Comparison of ENCODE assay signal across 11 cellular contexts in the genomic region with DNA sequence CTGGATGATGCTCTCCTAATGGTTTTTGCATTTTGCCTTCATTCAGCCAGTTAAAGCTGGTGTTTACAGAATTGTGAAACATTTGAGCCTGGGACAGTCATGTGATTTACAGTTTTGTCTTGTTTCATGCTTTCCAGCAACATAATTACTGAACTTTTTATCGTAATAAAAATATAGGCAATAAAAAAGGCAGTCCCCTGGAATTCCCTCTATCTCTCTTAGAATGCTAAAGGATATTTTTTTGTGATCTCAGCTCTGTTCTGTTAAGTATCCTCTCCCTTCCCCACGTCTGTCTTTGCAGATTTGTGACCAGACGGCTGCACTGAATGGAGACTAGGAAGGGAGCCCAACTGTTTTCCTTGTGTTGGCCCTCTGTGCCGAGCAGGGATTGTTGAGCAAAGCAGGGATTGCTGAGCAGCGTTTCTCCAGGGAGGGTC.
DNase-seq lines count a peak whose midpoint lies in the region.
"Had no signal": no experiment of that assay in that cellular context is flagged by ENCODE, and none has a peak within 500 bp of the region (broad histone marks: within the 10 kb centered on the region; RNA-seq: fewer than 3 reads in every experiment).

No MANE protein-coding gene starts in this region.

- intact Hi-C loops in CD4-positive, alpha-beta memory T cell (cut with micrococcal nuclease), result no loop called here

- H3K9me3 ChIP-seq in CD8-positive, alpha-beta memory T cell (ENCODE audit: low read length), result no peaks in the 10 kb centered on the region
- H3K9me3 ChIP-seq in CD4-positive, alpha-beta memory T cell (ENCODE audit: control insufficient read depth in 1 of 2, low read length in 2 of 2), result no peaks in the 10 kb centered on the region
- H3K9me3 ChIP-seq: SJSA1 had no signal

- H3K4me1 Mint-ChIP-seq in CD8-positive, alpha-beta memory T cell, result no peaks in the 10 kb centered on the region
- no peaks in the 10 kb centered on the region for H3K4me1 Mint-ChIP-seq in CD4-positive, alpha-beta memory T cell
- H3K4me1 Mint-ChIP-seq: naive thymus-derived CD8-positive, alpha-beta T cell had no signal

- H3K27me3 Mint-ChIP-seq in CD8-positive, alpha-beta memory T cell, result peaks cover 0 to 10% of the 10 kb centered on the region in 2 donors
- no peaks in the 10 kb centered on the region for H3K27me3 Mint-ChIP-seq in CD4-positive, alpha-beta memory T cell
- H3K27me3 Mint-ChIP-seq: naive thymus-derived CD8-positive, alpha-beta T cell had no signal

- H3K27ac ChIP-seq in caudate nucleus (ENCODE audit: low read depth, low read length), result peak overlapping the region; percentile 29
- no peak overlapping the region for H3K27ac ChIP-seq in CD8-positive, alpha-beta memory T cell (ENCODE audit: low read depth, low read length)
- no peak overlapping the region for H3K27ac ChIP-seq in CD4-positive, alpha-beta memory T cell (ENCODE audit: low read depth, low read length)
- H3K27ac ChIP-seq: SJSA1 had no signal

- POLR2A ChIA-PET in CD8-positive, alpha-beta memory T cell (lab: Charles Lee), result no interaction called here
- POLR2A ChIA-PET in CD4-positive, alpha-beta memory T cell (lab: Charles Lee; ENCODE audit: partially characterized antibody), result no interaction called here

- no peak overlapping the region for H3K4me3 Mint-ChIP-seq in CD8-positive, alpha-beta memory T cell
- no peak overlapping the region for H3K4me3 Mint-ChIP-seq in CD4-positive, alpha-beta memory T cell
- H3K4me3 Mint-ChIP-seq: naive thymus-derived CD8-positive, alpha-beta T cell had no signal

- CTCF ChIA-PET in CD8-positive, alpha-beta memory T cell (lab: Charles Lee), result no interaction called here
- CTCF ChIA-PET in CD4-positive, alpha-beta memory T cell (lab: Charles Lee; ENCODE audit: partially characterized antibody), result interaction anchor here (0.9 kb wide), 1 partner anchor 9 kb away, joined by 3 read pairs; no protein-coding TSS in a partner anchor

- H3K9me3 Mint-ChIP-seq in CD8-positive, alpha-beta memory T cell, result peaks cover 0 to 2% (median 0%) of the 10 kb centered on the region in 5 donors
- H3K9me3 Mint-ChIP-seq in CD4-positive, alpha-beta memory T cell, result no peaks in the 10 kb centered on the region
- H3K9me3 Mint-ChIP-seq: naive thymus-derived CD8-positive, alpha-beta T cell had no signal

- DNase-seq in G401 (ENCODE audit: low spot score), result peak; percentile 73
- DNase-seq in caudate nucleus (lab: John Stamatoyannopoulos, UW), result peak in 26 of 61 donors; percentile 1 to 64 (median 14)
- DNase-seq in inferior parietal cortex (ENCODE audit: extremely low spot score), result peak; percentile 22
- peak; percentile 43 for DNase-seq in retina
- DNase-seq in CD8-positive, alpha-beta memory T cell, result no peak
- no peak for DNase-seq in GM19240 (ENCODE audit: insufficient read length, low spot score)
- DNase-seq in NCI-H748 treated with DMSO at 0.1 percent for 48 hours (lab: John Stamatoyannopoulos, UW), result no peak
- DNase-seq in CD4-positive, alpha-beta memory T cell, result no peak
- DNase-seq: effector CD8-positive, alpha-beta T cell; naive thymus-derived CD8-positive, alpha-beta T cell had no signal

- H3K27me3 ChIP-seq in CD8-positive, alpha-beta memory T cell (ENCODE audit: insufficient read depth, low read length, poor library complexity, severe bottlenecking), result no peaks in the 10 kb centered on the region
- no peaks in the 10 kb centered on the region for H3K27me3 ChIP-seq in CD4-positive, alpha-beta memory T cell (ENCODE audit: insufficient read depth, low read length)
- H3K27me3 ChIP-seq: SJSA1 had no signal

- H3K36me3 ChIP-seq in CD8-positive, alpha-beta memory T cell (ENCODE audit: insufficient read depth, low read length), result no peaks in the 10 kb centered on the region
- no peaks in the 10 kb centered on the region for H3K36me3 ChIP-seq in CD4-positive, alpha-beta memory T cell (ENCODE audit: insufficient read depth, low read length)
- H3K36me3 ChIP-seq: SJSA1 had no signal

- no peak overlapping the region for H3K27ac Mint-ChIP-seq in CD8-positive, alpha-beta memory T cell
- no peak overlapping the region for H3K27ac Mint-ChIP-seq in CD4-positive, alpha-beta memory T cell
- H3K27ac Mint-ChIP-seq: naive thymus-derived CD8-positive, alpha-beta T cell had no signal

- no peaks in the 10 kb centered on the region for H3K36me3 Mint-ChIP-seq in CD8-positive, alpha-beta memory T cell
- H3K36me3 Mint-ChIP-seq in CD4-positive, alpha-beta memory T cell, result no peaks in the 10 kb centered on the region
- H3K36me3 Mint-ChIP-seq: naive thymus-derived CD8-positive, alpha-beta T cell had no signal

- H3K4me3 ChIP-seq in CD8-positive, alpha-beta memory T cell (ENCODE audit: low read length), result no peak overlapping the region
- no peak overlapping the region for H3K4me3 ChIP-seq in CD4-positive, alpha-beta memory T cell (ENCODE audit: low read length in 2 of 2)
- H3K4me3 ChIP-seq: SJSA1 had no signal

- H3K4me1 ChIP-seq in CD8-positive, alpha-beta memory T cell (ENCODE audit: insufficient read depth, low read length), result no peaks in the 10 kb centered on the region
- no peaks in the 10 kb centered on the region for H3K4me1 ChIP-seq in CD4-positive, alpha-beta memory T cell (ENCODE audit: insufficient read depth, low read length)

- in situ Hi-C loops in G401 (cut with HindIII; ENCODE audit: low sequenced_read_pairs), result no loop called here

Comparison
In these comparisons a context has a peak if more than half of its experiments do, and no peak if none do; other contexts are left out.
1. DNase-seq: peak in G401 (single experiment), inferior parietal cortex (single experiment) and retina (single experiment); none in CD8-positive, alpha-beta memory T cell (0 of 5), GM19240 (single experiment), NCI-H748 treated with DMSO at 0.1 percent for 48 hours (single experiment) and CD4-positive, alpha-beta memory T cell (0 of 5).